Comparison of ENCODE assay signal across 20 cellular contexts in genomic region chr12:54164402-54165145, GRCh38. TPM values are rescaled to one million over a fixed set of nuclear protein-coding genes. Genes with fewer than 3 reads are reported as not detected.
DNase-seq lines count a peak whose midpoint lies in the region; ATAC-seq, FAIRE-seq and TF ChIP-seq lines count a peak whose summit lies in the region.
"Had no signal": no experiment of that assay in that cellular context is flagged by ENCODE, and none has a peak within 500 bp of the region (broad histone marks: within the 10 kb centered on the region; RNA-seq: fewer than 3 reads in every experiment).

No MANE protein-coding gene starts in this region.

- H3K4me3 ChIP-seq in BE2C (ENCODE audit: low read depth, low read length) (no peak overlapping the region), H7 (ENCODE audit: insufficient read depth, low read depth, low read length) (no peak overlapping the region), NT2/D1 (ENCODE audit: insufficient read length, low read depth) (no peak overlapping the region)
- H3K4me3 ChIP-seq: smooth muscle cell, testis had no signal

- H3K36me3 ChIP-seq in BE2C = no peaks in the 10 kb centered on the region
- no peaks in the 10 kb centered on the region for H3K36me3 ChIP-seq in H7 (replicated peaks; ENCODE audit: control insufficient read depth, insufficient read depth, low read length)
- no peaks in the 10 kb centered on the region for H3K36me3 ChIP-seq in NT2/D1 (ENCODE audit: insufficient read depth, insufficient read length, low read length)

- DNase-seq in BE2C (peak; percentile 46), H7 (peak; percentile 71), NT2/D1 (ENCODE audit: low read depth, low spot score) (no peak), iPS-NIHi11 (ENCODE audit: low spot score) (peak; percentile 54), pons (ENCODE audit: low spot score) (no peak), RCC 7860 (ENCODE audit: low spot score) (no peak)
- DNase-seq in activated naive CD4-positive, alpha-beta T cell treated with anti-CD3 and anti-CD28 coated beads, Interleukin-2, amount 10 ng/mL, durations not matched to agents 7 days and 5 days = no peak
- DNase-seq: activated CD4-positive, alpha-beta T cell treated with anti-CD3 and anti-CD28 coated beads for 48 hours; activated CD8-positive, alpha-beta memory T cell treated with anti-CD3 and anti-CD28 coated beads, Interleukin-2, amount 50 U/mL, for 48 hours; Caco-2; IMR-90; left ventricle myocardium superior; MM.1S; NCI-H2227 treated with DMSO at 0.1 percent for 48 hours; OCI-M1; testis had no signal

- no peaks in the 10 kb centered on the region for H3K36me3 Mint-ChIP-seq in activated naive CD4-positive, alpha-beta T cell treated with anti-CD3 and anti-CD28 coated beads, Interleukin-2, amount 10 ng/mL, durations not matched to agents 7 days and 5 days

- H3K27me3 ChIP-seq in BE2C (no peaks in the 10 kb centered on the region), H7 (ENCODE audit: control insufficient read depth, insufficient read depth, low read length) (peaks cover 2% of the 10 kb centered on the region), NT2/D1 (ENCODE audit: insufficient read depth, insufficient read length) (no peaks in the 10 kb centered on the region)
- H3K27me3 ChIP-seq: testis had no signal

- H3K4me1 Mint-ChIP-seq in activated naive CD4-positive, alpha-beta T cell treated with anti-CD3 and anti-CD28 coated beads, Interleukin-2, amount 10 ng/mL, durations not matched to agents 7 days and 5 days = peaks cover under 1% of the 10 kb centered on the region

- H3K9me3 ChIP-seq in BE2C = no peaks in the 10 kb centered on the region
- no peaks in the 10 kb centered on the region for H3K9me3 ChIP-seq in NT2/D1 (ENCODE audit: insufficient read depth, low read length)
- H3K9me3 ChIP-seq: Caco-2, testis had no signal

- TF ChIP-seq CTCF in BE2C (IDR thresholded peaks at IDR 0.05; ENCODE audit: low read depth, low read length) = no peak

- no peak for ATAC-seq in GM18517 (IDR thresholded peaks at IDR 0.05; ENCODE audit: unreplicated experiment)
- ATAC-seq: left ventricle myocardium superior had no signal

- H3K9ac ChIP-seq in NT2/D1 (ENCODE audit: insufficient read length, low read depth) = peak overlapping the region; percentile 54

- H3K4me1 ChIP-seq in BE2C (peaks cover 38% of the 10 kb centered on the region), NT2/D1 (ENCODE audit: insufficient read depth, insufficient read length) (peaks cover 36% of the 10 kb centered on the region)
- H3K4me1 ChIP-seq: testis had no signal

- no peak overlapping the region for H3K27ac Mint-ChIP-seq in activated naive CD4-positive, alpha-beta T cell treated with anti-CD3 and anti-CD28 coated beads, Interleukin-2, amount 10 ng/mL, durations not matched to agents 7 days and 5 days

- FAIRE-seq in RCC 7860 (lab: Jason Lieb, UNC) = no peak
- FAIRE-seq: astrocyte, endometrium had no signal

- no peak overlapping the region for H3K4me3 Mint-ChIP-seq in activated naive CD4-positive, alpha-beta T cell treated with anti-CD3 and anti-CD28 coated beads, Interleukin-2, amount 10 ng/mL, durations not matched to agents 7 days and 5 days

- H3K27me3 Mint-ChIP-seq in activated naive CD4-positive, alpha-beta T cell treated with anti-CD3 and anti-CD28 coated beads, Interleukin-2, amount 10 ng/mL, durations not matched to agents 7 days and 5 days = peaks cover 40% of the 10 kb centered on the region

- no peaks in the 10 kb centered on the region for H3K9me3 Mint-ChIP-seq in activated naive CD4-positive, alpha-beta T cell treated with anti-CD3 and anti-CD28 coated beads, Interleukin-2, amount 10 ng/mL, durations not matched to agents 7 days and 5 days

- CTCF ChIA-PET in activated naive CD4-positive, alpha-beta T cell treated with anti-CD3 and anti-CD28 coated beads, Interleukin-2, amount 10 ng/mL, durations not matched to agents 7 days and 5 days (lab: Charles Lee) = interaction anchor here (0.6 to 1.2 kb wide), 2 partner anchors 22 to 361 kb away, joined by 3 read pairs; no protein-coding TSS in a partner anchor

RNA-seq across cellular contexts. Expression of gene SMUG1, which starts 24.2 kb away (rescaled TPM):
- polyA plus RNA-seq in BE2C (2012; ENCODE audit: insufficient read depth, insufficient read length, low read depth) = 66.2 TPM
- 33.8 and 40.2 TPM in 2 replicates for total RNA-seq in H7 (2014; rRNA removed; shearing (Covaris generic))

Comparison
In these comparisons a context has a peak if more than half of its experiments do, and no peak if none do; other contexts are left out.
1. DNase-seq: peak in BE2C (single experiment), H7 (single experiment) and iPS-NIHi11 (single experiment); none in NT2/D1 (single experiment), pons (single experiment), activated naive CD4-positive, alpha-beta T cell treated with anti-CD3 and anti-CD28 coated beads, Interleukin-2, amount 10 ng/mL, durations not matched to agents 7 days and 5 days (single experiment) and RCC 7860 (single experiment).